ENCODE assay signal across 8 cellular contexts in genomic region chr11:75351541-75352416, GRCh38. TPM values are rescaled to one million over a fixed set of nuclear protein-coding genes. Genes with fewer than 3 reads are reported as not detected.
DNase-seq lines count a peak whose midpoint lies in the region; ATAC-seq, FAIRE-seq and TF ChIP-seq lines count a peak whose summit lies in the region.

Gene ARRB1, minus strand, starts transcription at chr11:75351661. Its CDS starts 54 bp downstream, at chr11:75351607.

- peak; percentile 56 for DNase-seq in Caki2 (ENCODE audit: low read depth)
- DNase-seq in WERI-Rb-1: peak; percentile 82
- DNase-seq in cardiac fibroblast (ENCODE audit: low read depth in 2 of 2): peak; percentile 41 to 75
- DNase-seq in keratinocyte (ENCODE audit: low read depth, low spot score): no peak
- peak; percentile 89 for DNase-seq in spleen
- DNase-seq in OCI-M2 (lab: John Stamatoyannopoulos, UW; ENCODE audit: unreplicated experiment): no peak

- no peaks in the 10 kb centered on the region for H3K9me1 ChIP-seq in keratinocyte (ENCODE audit: control insufficient read depth, extremely low read depth, insufficient read depth, low read length)

- peak within 1 kb of the TSS; percentile 86 for H3K4me2 ChIP-seq in keratinocyte (ENCODE audit: control insufficient read depth, extremely low read depth, insufficient read depth, low read depth, low read length)

- FAIRE-seq in keratinocyte (lab: Jason Lieb, UNC): no peak

- 0 out of 2 replicates have a peak, but pooled peaks cover 3% of the 10 kb centered on the region for H3K36me3 ChIP-seq in WERI-Rb-1
- H3K36me3 ChIP-seq in keratinocyte (ENCODE audit: control insufficient read depth in 2 of 2, extremely low read depth in 1 of 2, insufficient read depth in 2 of 2, low read length in 2 of 2): no peaks in the 10 kb centered on the region
- H3K36me3 ChIP-seq in spleen: no peaks in the 10 kb centered on the region

- H4K20me1 ChIP-seq in keratinocyte (ENCODE audit: control insufficient read depth, extremely low read depth, insufficient read depth, low read length): no peaks in the 10 kb centered on the region

- peak in 1 of 3 donors; percentile 5 for TF ChIP-seq POLR2A in spleen (IDR thresholded peaks at IDR 0.05)

- no peak for TF ChIP-seq EP300 in Ishikawa (IDR thresholded peaks at IDR 0.05; ENCODE audit: borderline replicate concordance)

- peaks cover 14% of the 10 kb centered on the region for H3K4me1 ChIP-seq in keratinocyte (ENCODE audit: control insufficient read depth, extremely low read depth, insufficient read depth, low read length)
- peaks cover 36 to 84% (median 66%) of the 10 kb centered on the region in 6 donors for H3K4me1 ChIP-seq in spleen

- 0 to 1% (median 0%) methylated on average over 10 to 95 of the region's 95 CpGs for whole genome bisulfite sequencing in spleen, 5 donors

- H3K79me2 ChIP-seq in keratinocyte (ENCODE audit: control insufficient read depth, insufficient read depth, low read length): no peaks in the 10 kb centered on the region

- H3K4me3 ChIP-seq in WERI-Rb-1 (ENCODE audit: low read depth, low read length) (peak within 1 kb of the TSS; percentile 51), cardiac fibroblast (replicated peaks in 1 of 2; ENCODE audit: low read depth in 2 of 2, low read length in 2 of 2) (peak within 1 kb of the TSS; percentile 61), keratinocyte (ENCODE audit: control insufficient read depth in 2 of 3, extremely low read depth in 1 of 3, insufficient read depth in 2 of 3, low read depth in 1 of 3, low read length in 3 of 3) (peak within 1 kb of the TSS; percentile 45 to 54 (median 46)), spleen (peak within 1 kb of the TSS; percentile 54 to 86 (median 68))

- H3K9ac ChIP-seq in keratinocyte (ENCODE audit: control insufficient read depth, extremely low read depth, insufficient read depth, low read length): peak within 1 kb of the TSS; percentile 51

- H3K9me3 ChIP-seq in WERI-Rb-1 (ENCODE audit: severe bottlenecking) (no peaks in the 10 kb centered on the region), keratinocyte (ENCODE audit: control insufficient read depth, low read depth, low read length) (no peaks in the 10 kb centered on the region), spleen (no peaks in the 10 kb centered on the region)

- in situ Hi-C loops in Caki2 (cut with HindIII; ENCODE audit: low pct_unique_long_range_greater_than_20kb, low sequenced_read_pairs): no loop called here

- peak within 1 kb of the TSS; percentile 87 for H2AFZ ChIP-seq in keratinocyte (ENCODE audit: control insufficient read depth, low read length)

- no peaks in the 10 kb centered on the region for H3K27me3 ChIP-seq in WERI-Rb-1 (ENCODE audit: insufficient read depth, low read depth, severe bottlenecking)
- peaks cover 3% of the 10 kb centered on the region for H3K27me3 ChIP-seq in keratinocyte (ENCODE audit: control insufficient read depth, extremely low read depth, insufficient read depth, low read length)
- H3K27me3 ChIP-seq in spleen (replicated peaks in 1 of 7): no peaks in the 10 kb centered on the region

- TF ChIP-seq CTCF in WERI-Rb-1 (IDR thresholded peaks at IDR 0.05; ENCODE audit: low read depth, low read length) (0 out of 2 replicates have a peak, but pooled peaks have one; percentile 35), cardiac fibroblast (IDR thresholded peaks at IDR 0.05; ENCODE audit: low read depth, low read length) (peak; percentile 7), keratinocyte (optimal IDR thresholded peaks at IDR 0.05 in 1 of 3, IDR thresholded peaks at IDR 0.05 in 1 of 3, conservative IDR thresholded peaks at IDR 0.05 in 1 of 3; ENCODE audit: extremely low read depth in 1 of 3, insufficient read depth in 2 of 3, low read length in 3 of 3) (peak in 1 of 3 experiments; percentile 9), spleen (IDR thresholded peaks at IDR 0.05 in 8 of 11, conservative IDR thresholded peaks at IDR 0.05 in 3 of 11) (peak in 8 of 11 experiments; percentile 24 to 63 (median 40))

- dilution Hi-C loops in keratinocyte (cut with MboI; ENCODE audit: extremely low pct_ligation_motif_present, low sequenced_read_pairs): no loop called here

- no peak for TF ChIP-seq RAD21 in Ishikawa (IDR thresholded peaks at IDR 0.05; ENCODE audit: low read depth)

- intact Hi-C loops in spleen (cut with DNase I; ENCODE audit: low total_unique reads): no loop called here

- no peak for ATAC-seq in GM21360 (IDR thresholded peaks at IDR 0.05; ENCODE audit: unreplicated experiment)

- peak within 1 kb of the TSS; percentile 90 for H3K27ac ChIP-seq in WERI-Rb-1
- no peak within 1 kb of the TSS for H3K27ac ChIP-seq in keratinocyte (ENCODE audit: control insufficient read depth, insufficient read depth, low read length)
- H3K27ac ChIP-seq in spleen: peak within 1 kb of the TSS; percentile 81 to 96 (median 93)

TF ChIP-seq in Ishikawa, 13 proteins besides CTCF, POLR2A, EP300 and RAD21:
- no peak for TF ChIP-seq TAF1 (IDR thresholded peaks at IDR 0.05; ENCODE audit: low read depth)
- TF ChIP-seq TEAD4 (IDR thresholded peaks at IDR 0.05): no peak
- TF ChIP-seq FOXM1 (IDR thresholded peaks at IDR 0.05; ENCODE audit: borderline replicate concordance, low read depth): no peak
- peak; percentile 14; the same call in 1 of the 2 replicates for TF ChIP-seq MAX (IDR thresholded peaks at IDR 0.05)
- peak; percentile 4; the same call in 1 of the 2 replicates for TF ChIP-seq ZBTB7A (IDR thresholded peaks at IDR 0.05; ENCODE audit: low read depth)
- no peak for TF ChIP-seq CEBPB (IDR thresholded peaks at IDR 0.05)
- no peak; the same call in 1 of the 2 replicates for TF ChIP-seq EGR1 (IDR thresholded peaks at IDR 0.05)
- TF ChIP-seq TCF12 (IDR thresholded peaks at IDR 0.05; ENCODE audit: low read depth): no peak
- no peak for TF ChIP-seq YY1 (IDR thresholded peaks at IDR 0.05; ENCODE audit: low read depth)
- no peak for TF ChIP-seq CREB1 (IDR thresholded peaks at IDR 0.05; ENCODE audit: low read depth)
- TF ChIP-seq NFIC (IDR thresholded peaks at IDR 0.05): no peak
- TF ChIP-seq, protein P1, sequence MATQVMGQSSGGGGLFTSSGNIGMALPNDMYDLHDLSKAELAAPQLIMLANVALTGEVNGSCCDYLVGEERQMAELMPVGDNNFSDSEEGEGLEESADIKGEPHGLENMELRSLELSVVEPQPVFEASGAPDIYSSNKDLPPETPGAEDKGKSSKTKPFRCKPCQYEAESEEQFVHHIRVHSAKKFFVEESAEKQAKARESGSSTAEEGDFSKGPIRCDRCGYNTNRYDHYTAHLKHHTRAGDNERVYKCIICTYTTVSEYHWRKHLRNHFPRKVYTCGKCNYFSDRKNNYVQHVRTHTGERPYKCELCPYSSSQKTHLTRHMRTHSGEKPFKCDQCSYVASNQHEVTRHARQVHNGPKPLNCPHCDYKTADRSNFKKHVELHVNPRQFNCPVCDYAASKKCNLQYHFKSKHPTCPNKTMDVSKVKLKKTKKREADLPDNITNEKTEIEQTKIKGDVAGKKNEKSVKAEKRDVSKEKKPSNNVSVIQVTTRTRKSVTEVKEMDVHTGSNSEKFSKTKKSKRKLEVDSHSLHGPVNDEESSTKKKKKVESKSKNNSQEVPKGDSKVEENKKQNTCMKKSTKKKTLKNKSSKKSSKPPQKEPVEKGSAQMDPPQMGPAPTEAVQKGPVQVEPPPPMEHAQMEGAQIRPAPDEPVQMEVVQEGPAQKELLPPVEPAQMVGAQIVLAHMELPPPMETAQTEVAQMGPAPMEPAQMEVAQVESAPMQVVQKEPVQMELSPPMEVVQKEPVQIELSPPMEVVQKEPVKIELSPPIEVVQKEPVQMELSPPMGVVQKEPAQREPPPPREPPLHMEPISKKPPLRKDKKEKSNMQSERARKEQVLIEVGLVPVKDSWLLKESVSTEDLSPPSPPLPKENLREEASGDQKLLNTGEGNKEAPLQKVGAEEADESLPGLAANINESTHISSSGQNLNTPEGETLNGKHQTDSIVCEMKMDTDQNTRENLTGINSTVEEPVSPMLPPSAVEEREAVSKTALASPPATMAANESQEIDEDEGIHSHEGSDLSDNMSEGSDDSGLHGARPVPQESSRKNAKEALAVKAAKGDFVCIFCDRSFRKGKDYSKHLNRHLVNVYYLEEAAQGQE (IDR thresholded peaks at IDR 0.05; ENCODE audit: low read depth): no peak
- TF ChIP-seq, protein P2, sequence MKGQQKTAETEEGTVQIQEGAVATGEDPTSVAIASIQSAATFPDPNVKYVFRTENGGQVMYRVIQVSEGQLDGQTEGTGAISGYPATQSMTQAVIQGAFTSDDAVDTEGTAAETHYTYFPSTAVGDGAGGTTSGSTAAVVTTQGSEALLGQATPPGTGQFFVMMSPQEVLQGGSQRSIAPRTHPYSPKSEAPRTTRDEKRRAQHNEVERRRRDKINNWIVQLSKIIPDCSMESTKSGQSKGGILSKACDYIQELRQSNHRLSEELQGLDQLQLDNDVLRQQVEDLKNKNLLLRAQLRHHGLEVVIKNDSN (IDR thresholded peaks at IDR 0.05): no peak

RNA-seq across cellular contexts. Expression of gene ARRB1, which starts in this region (rescaled TPM):
- 23.1 and 34.9 TPM in 2 replicates for total RNA-seq in Caki2 (2014; rRNA removed; shearing (Covaris generic); ENCODE audit: low replicate concordance)
- polyA plus RNA-seq in keratinocyte: 0.94 to 1.9 TPM (median 1.8 TPM) in 3 replicates
- 3.3 TPM for polyA plus RNA-seq in keratinocyte (2011; ENCODE audit: low read depth)
- polyA plus RNA-seq in keratinocyte (2011; cell fraction: cytosol; rRNA removed): 1.0 and 1.9 TPM in 2 replicates
- polyA plus RNA-seq in keratinocyte (2011; cell fraction: nucleus; rRNA removed): 1.5 and 2.2 TPM in 2 replicates
- 1.4 and 2.3 TPM in 2 replicates for polyA plus RNA-seq in keratinocyte (2012; ENCODE audit: low replicate concordance)
- polyA minus RNA-seq in keratinocyte: 3.2 to 5.7 TPM (median 3.7 TPM) in 3 replicates
- 1.7 TPM for polyA minus RNA-seq in keratinocyte (2011; cell fraction: cytosol; rRNA and poly(A)+ RNA removed)
- 2.5 and 2.6 TPM in 2 replicates for polyA minus RNA-seq in keratinocyte (2011; cell fraction: nucleus; rRNA and poly(A)+ RNA removed)
- total RNA-seq in spleen: 100 to 1,000 TPM in 3 of 7 donors, 10 to 100 TPM in 4; 77.7 to 139 (median 84.8) TPM
- polyA plus RNA-seq in spleen: 10 to 100 TPM; 11.6 to 49.3 (median 13.1) TPM

Comparison
In these comparisons a context has a peak if more than half of its experiments do, and no peak if none do; other contexts are left out.
1. DNase-seq: peak in Caki2 (single experiment), WERI-Rb-1 (single experiment), cardiac fibroblast (2 of 2) and spleen (single experiment); none in keratinocyte (single experiment) and OCI-M2 (single experiment).
2. Peak in every context shown above with its lines, with median percentiles within 50 percentile points of each other: H3K4me3 ChIP-seq.